ENCODE assay signal across 8 cellular contexts in the genomic region with DNA sequence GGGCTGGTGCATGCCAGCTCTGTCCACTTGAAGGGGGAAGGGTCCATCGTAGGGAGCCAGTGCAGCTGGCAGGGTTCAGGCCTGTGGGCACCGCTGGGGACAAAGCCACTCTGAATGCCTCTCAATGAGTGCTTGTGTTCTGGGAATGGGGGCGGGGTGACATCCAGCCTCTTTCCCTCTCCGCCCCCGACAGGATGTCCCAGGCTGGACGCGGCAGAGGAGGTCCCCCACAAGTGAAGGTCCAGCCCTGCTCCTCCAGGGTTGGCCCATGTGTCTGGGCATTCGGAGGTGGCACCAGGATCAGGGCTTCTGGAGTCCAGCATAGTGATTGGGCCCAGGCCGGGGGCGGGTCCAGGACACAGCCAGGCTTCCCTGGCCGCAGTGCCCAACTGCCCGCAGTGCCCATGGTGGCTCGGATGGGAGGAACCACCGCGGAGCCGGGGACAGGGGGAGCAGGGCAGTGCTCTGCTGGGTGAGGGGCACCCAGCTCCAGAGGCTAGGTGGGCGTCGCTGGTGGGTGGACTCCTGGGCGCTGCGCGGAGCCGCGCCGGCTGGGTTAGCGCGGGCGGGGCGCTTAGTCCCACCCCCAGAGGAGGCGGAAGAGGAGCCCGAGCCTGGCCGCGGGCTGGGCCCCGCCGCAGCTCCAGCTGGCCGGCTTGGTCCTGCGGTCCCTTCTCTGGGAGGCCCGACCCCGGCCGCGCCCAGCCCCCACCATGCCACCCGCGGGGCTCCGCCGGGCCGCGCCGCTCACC. TPM values are rescaled to one million over a fixed set of nuclear protein-coding genes. Genes with fewer than 3 reads are reported as not detected.
A peak's percentile ranks its signal among the peaks of the same experiment; 100 is the strongest.
DNase-seq lines count a peak whose midpoint lies in the region; ATAC-seq and TF ChIP-seq lines count a peak whose summit lies in the region.

A gene with protein sequence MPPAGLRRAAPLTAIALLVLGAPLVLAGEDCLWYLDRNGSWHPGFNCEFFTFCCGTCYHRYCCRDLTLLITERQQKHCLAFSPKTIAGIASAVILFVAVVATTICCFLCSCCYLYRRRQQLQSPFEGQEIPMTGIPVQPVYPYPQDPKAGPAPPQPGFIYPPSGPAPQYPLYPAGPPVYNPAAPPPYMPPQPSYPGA (plus strand): TSS at position 617 of the 752 bp plus-strand sequence. CDS start 97 bp downstream, at position 714.

- peak within 1 kb of the TSS; percentile 88 for H3K4me3 ChIP-seq in PC-9
- H3K4me3 ChIP-seq in cardiac fibroblast (replicated peaks in 1 of 2; ENCODE audit: low read depth in 2 of 2, low read length in 2 of 2) = peak within 1 kb of the TSS; percentile 71 to 76

- TF ChIP-seq CTCF in PC-9 (conservative IDR thresholded peaks at IDR 0.05) (no peak), cardiac fibroblast (IDR thresholded peaks at IDR 0.05; ENCODE audit: low read depth, low read length) (no peak)

- no peaks in the 10 kb centered on the region for H3K27me3 ChIP-seq in PC-9 (ENCODE audit: insufficient read depth, low read depth)

- H3K4me1 ChIP-seq in PC-9 (replicated peaks; ENCODE audit: insufficient read depth) = peaks cover 40% of the 10 kb centered on the region

- H3K36me3 Mint-ChIP-seq in activated CD4-positive, alpha-beta T cell treated with anti-CD3 and anti-CD28 coated beads, Interleukin-2, amount 10 ng/mL, durations not matched to agents 24 days and 14 days (ENCODE audit: low read depth) = no peaks in the 10 kb centered on the region

- CTCF ChIA-PET in PC-9 (lab: Charles Lee) = interaction anchor here (0.6 kb wide), 1 partner anchor 227 kb away, joined by 4 read pairs; no protein-coding TSS in a partner anchor

- H3K9me3 Mint-ChIP-seq in activated CD4-positive, alpha-beta T cell treated with anti-CD3 and anti-CD28 coated beads, Interleukin-2, amount 10 ng/mL, durations not matched to agents 24 days and 14 days = no peaks in the 10 kb centered on the region

- H3K4me3 Mint-ChIP-seq in activated CD4-positive, alpha-beta T cell treated with anti-CD3 and anti-CD28 coated beads, Interleukin-2, amount 10 ng/mL, durations not matched to agents 24 days and 14 days = peak within 1 kb of the TSS; percentile 58

- H3K27ac Mint-ChIP-seq in activated CD4-positive, alpha-beta T cell treated with anti-CD3 and anti-CD28 coated beads, Interleukin-2, amount 10 ng/mL, durations not matched to agents 24 days and 14 days = no peak within 1 kb of the TSS

- no peaks in the 10 kb centered on the region for H3K36me3 ChIP-seq in PC-9 (ENCODE audit: low read depth)

- ATAC-seq in HG02870 (IDR thresholded peaks at IDR 0.05; ENCODE audit: unreplicated experiment) (no peak), GM19324 (IDR thresholded peaks at IDR 0.05; ENCODE audit: low FRiP score, unreplicated experiment) (no peak)

- H3F3A ChIP-seq in PC-9 (ENCODE audit: insufficient read depth, low read depth) = peaks cover 22% of the 10 kb centered on the region; the same call in 1 of the 2 replicates

- H3K9me2 ChIP-seq in PC-9 (ENCODE audit: insufficient read depth) = no peaks in the 10 kb centered on the region

- no peak within 1 kb of the TSS for H3K27ac ChIP-seq in PC-9

- peaks cover 37% of the 10 kb centered on the region for H3K27me3 Mint-ChIP-seq in activated CD4-positive, alpha-beta T cell treated with anti-CD3 and anti-CD28 coated beads, Interleukin-2, amount 10 ng/mL, durations not matched to agents 24 days and 14 days

- peak; percentile 79 for DNase-seq in activated CD4-positive, alpha-beta T cell treated with anti-CD3 and anti-CD28 coated beads, Interleukin-2, amount 10 ng/mL, durations not matched to agents 24 days and 14 days
- DNase-seq in activated CD4-positive, alpha-beta T cell treated with anti-CD3 and anti-CD28 coated beads, Interleukin-2, amount 50 U/mL, for 1 hour = no peak
- DNase-seq in PC-9 = peak; percentile 76 to 92
- peak; percentile 42 to 73 for DNase-seq in cardiac fibroblast (ENCODE audit: low read depth in 2 of 2)
- DNase-seq in iPS-NIHi11 (ENCODE audit: low spot score) = peak; percentile 83
- peak; percentile 69 for DNase-seq in renal cortical epithelial cell (ENCODE audit: low read depth)

- no peaks in the 10 kb centered on the region for H4K20me1 ChIP-seq in PC-9 (ENCODE audit: insufficient read depth)

- peak within 1 kb of the TSS; percentile 95 for H3K4me2 ChIP-seq in PC-9

- H3K79me2 ChIP-seq in PC-9 (ENCODE audit: low read depth) = no peaks in the 10 kb centered on the region

- no TSS peak for BruUV-seq in PC-9 (replicated peaks; lab: Mats Ljungman, UMichigan)

- peaks cover 4% of the 10 kb centered on the region for H3K4me1 Mint-ChIP-seq in activated CD4-positive, alpha-beta T cell treated with anti-CD3 and anti-CD28 coated beads, Interleukin-2, amount 10 ng/mL, durations not matched to agents 24 days and 14 days

- intact Hi-C loops in activated CD4-positive, alpha-beta T cell treated with anti-CD3 and anti-CD28 coated beads, Interleukin-2, amount 10 ng/mL, durations not matched to agents 24 days and 14 days (cut with micrococcal nuclease) = no loop called here
- intact Hi-C loops in PC-9 (cut with micrococcal nuclease; ENCODE audit: unreplicated experiment) = no loop called here

- H3K9me3 ChIP-seq in PC-9 (ENCODE audit: insufficient read depth, low read depth) = no peaks in the 10 kb centered on the region

- peak within 1 kb of the TSS; percentile 85 for H2AFZ ChIP-seq in PC-9

- POLR2A ChIA-PET in PC-9 (lab: Charles Lee; ENCODE audit: unreplicated experiment) = interaction anchor here (0.6 kb wide), 2 partner anchors 11 to 147 kb away, joined by 5 to 9 read pairs; no protein-coding TSS in a partner anchor

RNA-seq across cellular contexts. Expression of the gene that starts here (rescaled TPM):
- total RNA-seq in activated CD4-positive, alpha-beta T cell treated with anti-CD3 and anti-CD28 coated beads, Interleukin-2, amount 10 ng/mL, durations not matched to agents 24 days and 14 days = 0.38 and 0.77 TPM in 2 replicates
- 22.4 and 28.6 TPM in 2 replicates for total RNA-seq in PC-9 (2021)
- 11.8 and 16.1 TPM in 2 replicates for total RNA-seq in renal cortical epithelial cell

Comparison
In these comparisons a context has a peak if more than half of its experiments do, and no peak if none do; other contexts are left out.
1. Peak in DNase-seq in activated CD4-positive, alpha-beta T cell treated with anti-CD3 and anti-CD28 coated beads, Interleukin-2, amount 10 ng/mL, durations not matched to agents 24 days and 14 days; RNA of the gene not detected or under 1 TPM.